Comparison of ENCODE assay signal across 8 cellular contexts in genomic region chr3:182981038-182981380, GRCh38. TPM values are rescaled to one million over a fixed set of nuclear protein-coding genes. Genes with fewer than 3 reads are reported as not detected.
DNase-seq lines count a peak whose midpoint lies in the region; ATAC-seq, FAIRE-seq and TF ChIP-seq lines count a peak whose summit lies in the region.
"Had no signal": no experiment of that assay in that cellular context is flagged by ENCODE, and none has a peak within 500 bp of the region (broad histone marks: within the 10 kb centered on the region; RNA-seq: fewer than 3 reads in every experiment).

No MANE protein-coding gene starts in this region.

- H3K4me3 Mint-ChIP-seq in activated naive CD8-positive, alpha-beta T cell treated with anti-CD3 and anti-CD28 coated beads, Interleukin-2, amount 50 U/mL, for 24 hours, result peak overlapping the region; percentile 73

- peak overlapping the region; percentile 68 for H3K27ac Mint-ChIP-seq in activated naive CD8-positive, alpha-beta T cell treated with anti-CD3 and anti-CD28 coated beads, Interleukin-2, amount 50 U/mL, for 24 hours

- peak overlapping the region; percentile 64 for H3K4me3 ChIP-seq in kidney (ENCODE audit: low read length in 2 of 2)
- peak overlapping the region; percentile 99 for H3K4me3 ChIP-seq in suprapubic skin

- intact Hi-C loops in kidney (cut with DNase I), result no loop called here

- no peak for TF ChIP-seq EP300 in suprapubic skin (IDR thresholded peaks at IDR 0.05)

- FAIRE-seq in kidney (lab: Jason Lieb, UNC), result no peak
- FAIRE-seq: RCC 7860 had no signal

- DNase-seq in activated naive CD8-positive, alpha-beta T cell treated with anti-CD3 and anti-CD28 coated beads, Interleukin-2, amount 50 U/mL, for 24 hours, result no peak
- DNase-seq in kidney, result no peak
- peak in 1 of 2 donors; percentile 71 for DNase-seq in suprapubic skin (ENCODE audit: low spot score in 2 of 2)
- DNase-seq in T1000 (lab: John Stamatoyannopoulos, UW), result no peak
- no peak for DNase-seq in SHP77 (lab: John Stamatoyannopoulos, UW)

- H3K27me3 Mint-ChIP-seq in activated naive CD8-positive, alpha-beta T cell treated with anti-CD3 and anti-CD28 coated beads, Interleukin-2, amount 50 U/mL, for 24 hours, result no peaks in the 10 kb centered on the region

- no peaks in the 10 kb centered on the region for H3K27me3 ChIP-seq in suprapubic skin

- peak overlapping the region; percentile 57 to 79 for H3K9ac ChIP-seq in kidney (ENCODE audit: low read length in 2 of 2)

- ATAC-seq in HG03354 (IDR thresholded peaks at IDR 0.05; ENCODE audit: poor library complexity, severe bottlenecking, unreplicated experiment) (peak; percentile 2), GM18873 (IDR thresholded peaks at IDR 0.05; ENCODE audit: low FRiP score, unreplicated experiment) (no peak)
- ATAC-seq in activated naive CD8-positive, alpha-beta T cell treated with anti-CD3 and anti-CD28 coated beads, Interleukin-2, amount 50 U/mL, for 24 hours, result no peak

- TF ChIP-seq CTCF in kidney (IDR thresholded peaks at IDR 0.05; ENCODE audit: borderline replicate concordance, extremely low read depth, insufficient read depth), result no peak
- TF ChIP-seq CTCF in suprapubic skin (IDR thresholded peaks at IDR 0.05), result no peak

- TF ChIP-seq POLR2A in suprapubic skin (IDR thresholded peaks at IDR 0.05), result no peak

- H3K27ac ChIP-seq in kidney (ENCODE audit: low read depth in 2 of 2, low read length in 2 of 2) (peak overlapping the region in 1 of 2 donors; percentile 54), suprapubic skin (peak overlapping the region; percentile 94)

- peaks cover 4 to 14% of the 10 kb centered on the region in 2 donors for H3K4me1 ChIP-seq in kidney (ENCODE audit: control insufficient read depth in 1 of 2, insufficient read depth in 1 of 2, low read depth in 1 of 2, low read length in 2 of 2)
- peaks cover 20% of the 10 kb centered on the region for H3K4me1 ChIP-seq in suprapubic skin

- 72% methylated on average over 10 of the region's 10 CpGs for WGBS in suprapubic skin

- H3K36me3 ChIP-seq in kidney (ENCODE audit: control insufficient read depth in 1 of 2, insufficient read depth in 2 of 2, low read length in 2 of 2) (no peaks in the 10 kb centered on the region), suprapubic skin (no peaks in the 10 kb centered on the region)

- H3K36me3 Mint-ChIP-seq in activated naive CD8-positive, alpha-beta T cell treated with anti-CD3 and anti-CD28 coated beads, Interleukin-2, amount 50 U/mL, for 24 hours (ENCODE audit: low read depth), result no peaks in the 10 kb centered on the region

- H3K9me3 ChIP-seq in kidney (ENCODE audit: control insufficient read depth in 1 of 2, low read length in 2 of 2) (no peaks in the 10 kb centered on the region), suprapubic skin (no peaks in the 10 kb centered on the region)

- H3K4me1 Mint-ChIP-seq in activated naive CD8-positive, alpha-beta T cell treated with anti-CD3 and anti-CD28 coated beads, Interleukin-2, amount 50 U/mL, for 24 hours, result peaks cover 16% of the 10 kb centered on the region

- no peaks in the 10 kb centered on the region for H3K9me3 Mint-ChIP-seq in activated naive CD8-positive, alpha-beta T cell treated with anti-CD3 and anti-CD28 coated beads, Interleukin-2, amount 50 U/mL, for 24 hours

RNA-seq across cellular contexts. Expression of gene DCUN1D1, which starts 0.7 kb away (rescaled TPM):
- 47.9 TPM for total RNA-seq in kidney
- 14.2 TPM for polyA plus RNA-seq in kidney (ENCODE audit: insufficient read depth, low read depth, low replicate concordance)
- total RNA-seq in suprapubic skin, result 10 to 100 TPM; 17.5 to 29.7 (median 23.0) TPM
